In genomic region chr17:36755586-36755985, GRCh38 we compare ENCODE assay signal across 8 cellular contexts.
DNase-seq lines count a peak whose midpoint lies in the region; ATAC-seq and TF ChIP-seq lines count a peak whose summit lies in the region.

No MANE protein-coding gene starts in this region.

- DNase-seq in H4 (ENCODE audit: low spot score) (peak; percentile 16), SK-MEL-5 (ENCODE audit: low read depth, low spot score) (peak; percentile 64), brain microvascular endothelial cell (no peak), osteoblast (ENCODE audit: insufficient read length, low spot score, missing footprints) (no peak), dedifferentiated amniotic fluid mesenchymal stem cell (ENCODE audit: extremely low spot score) (no peak)

- no peaks in the 10 kb centered on the region for H4K20me1 ChIP-seq in osteoblast (ENCODE audit: insufficient read depth, low read length)

- in situ Hi-C loops in SK-MEL-5 (cut with HindIII; ENCODE audit: low pct_unique_long_range_greater_than_20kb, low sequenced_read_pairs): no loop called here
- in situ Hi-C loops in brain microvascular endothelial cell (cut with HindIII; ENCODE audit: low pct_ligation_motif_present, low sequenced_read_pairs): no loop called here

- no peak overlapping the region for H2AFZ ChIP-seq in osteoblast (ENCODE audit: low read length)

- H3K4me2 ChIP-seq in osteoblast (ENCODE audit: insufficient read depth, low read length): no peak overlapping the region

- no peaks in the 10 kb centered on the region for H3K9me3 ChIP-seq in osteoblast (ENCODE audit: low read depth, low read length)

- TF ChIP-seq CTCF in 22Rv1 (IDR thresholded peaks at IDR 0.05): peak; percentile 62
- peak; percentile 65 for TF ChIP-seq CTCF in brain microvascular endothelial cell (IDR thresholded peaks at IDR 0.05; ENCODE audit: low read depth, low read length, missing control alignments)
- TF ChIP-seq CTCF in osteoblast (IDR thresholded peaks at IDR 0.05; ENCODE audit: extremely low read depth, low read depth, low read length): peak; percentile 27

- H3K27ac ChIP-seq in 22Rv1 (no peak overlapping the region), brain microvascular endothelial cell (no peak overlapping the region), osteoblast (ENCODE audit: low read depth, low read length) (no peak overlapping the region)

- no peaks in the 10 kb centered on the region for H3K79me2 ChIP-seq in osteoblast (ENCODE audit: insufficient read depth, low read length)

- no peaks in the 10 kb centered on the region for H3K36me3 ChIP-seq in brain microvascular endothelial cell (replicated peaks)
- H3K36me3 ChIP-seq in osteoblast (ENCODE audit: insufficient read depth, low read length): no peaks in the 10 kb centered on the region

- ATAC-seq in GM19035 (IDR thresholded peaks at IDR 0.05; ENCODE audit: unreplicated experiment): no peak
- ATAC-seq in HG03280 (IDR thresholded peaks at IDR 0.05; ENCODE audit: unreplicated experiment): no peak

- no peaks in the 10 kb centered on the region for H3K4me1 ChIP-seq in osteoblast (ENCODE audit: insufficient read depth, low read length)

- H3K4me3 ChIP-seq in brain microvascular endothelial cell (ENCODE audit: low read depth, low read length) (no peak overlapping the region), osteoblast (ENCODE audit: insufficient read depth, low read length) (no peak overlapping the region)

- H3K27me3 ChIP-seq in brain microvascular endothelial cell (replicated peaks): no peaks in the 10 kb centered on the region
- H3K27me3 ChIP-seq in osteoblast (ENCODE audit: insufficient read depth, low read length): peaks cover 5% of the 10 kb centered on the region

Comparison
In these comparisons a context has a peak if more than half of its experiments do, and no peak if none do; other contexts are left out.
1. DNase-seq: peak in H4 (single experiment) and SK-MEL-5 (single experiment); none in brain microvascular endothelial cell (single experiment), osteoblast (single experiment) and dedifferentiated amniotic fluid mesenchymal stem cell (single experiment).
2. Peak in every context shown above with its lines, with median percentiles within 50 percentile points of each other: CTCF ChIP-seq.